ENCODE assay signal across 27 cellular contexts in the genomic region with DNA sequence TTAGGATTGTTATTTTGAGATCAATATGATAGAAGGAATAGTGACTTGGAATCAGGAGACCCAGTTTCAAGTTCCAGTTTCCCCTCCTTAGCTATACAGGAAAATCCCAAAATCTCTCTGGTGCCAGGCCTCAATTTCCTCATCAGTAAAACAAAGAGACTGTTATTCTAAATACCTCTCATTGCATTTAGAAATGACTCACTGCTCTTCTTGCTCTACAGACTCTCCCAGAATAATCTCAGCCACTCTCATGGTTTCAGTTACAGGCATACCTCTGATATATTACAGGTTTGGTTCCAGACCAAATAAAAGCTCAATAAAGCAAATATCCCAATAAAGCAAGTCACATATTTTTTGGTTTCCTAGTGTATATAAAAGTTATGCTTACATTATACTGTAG. TPM values are rescaled to one million over a fixed set of nuclear protein-coding genes. Genes with fewer than 3 reads are reported as not detected.
DNase-seq lines count a peak whose midpoint lies in the region; ATAC-seq and TF ChIP-seq lines count a peak whose summit lies in the region.
"Had no signal": no experiment of that assay in that cellular context is flagged by ENCODE, and none has a peak within 500 bp of the region (broad histone marks: within the 10 kb centered on the region; RNA-seq: fewer than 3 reads in every experiment).

No MANE protein-coding gene starts in this region.

- no peaks in the 10 kb centered on the region for H3F3A ChIP-seq in PC-3 (ENCODE audit: low read length, unreplicated experiment)

- no peak overlapping the region for H3K4me3 Mint-ChIP-seq in osteocyte (ENCODE audit: unreplicated experiment)
- H3K4me3 Mint-ChIP-seq: activated naive CD8-positive, alpha-beta T cell treated with anti-CD3 and anti-CD28 coated beads, Interleukin-2, amount 10 ng/mL, durations not matched to agents 7 days and 5 days; CD8-positive, alpha-beta T cell; immature natural killer cell; neural progenitor cell; stimulated activated memory B cell treated with anti-CD40 and anti-IgM and Interleukin-4, amounts not matched to agents 10 μg/mL and 1 μg/mL and 100 μg/mL, for 72 hours had no signal

- ATAC-seq in GM18519 (IDR thresholded peaks at IDR 0.05; ENCODE audit: low FRiP score, unreplicated experiment) (peak; percentile 69), PC-3 (peak; percentile 99), HG02840 (IDR thresholded peaks at IDR 0.05; ENCODE audit: low FRiP score, unreplicated experiment) (no peak), HG02763 (IDR thresholded peaks at IDR 0.05; ENCODE audit: unreplicated experiment) (no peak)
- ATAC-seq: CD8-positive, alpha-beta T cell; lower lobe of right lung; stimulated activated memory B cell treated with anti-CD40 and anti-IgM and Interleukin-4, amounts not matched to agents 10 μg/mL and 1 μg/mL and 100 μg/mL, for 72 hours had no signal

- H3K4me2 ChIP-seq in PC-3 (ENCODE audit: low read length) = peak overlapping the region; percentile 13; the same call in 1 of the 2 replicates
- H3K4me2 ChIP-seq: hepatocyte, neural progenitor cell, SK-N-SH, smooth muscle cell had no signal

- intact Hi-C loops in PC-3 (cut with micrococcal nuclease) = loop anchor here (5.0 kb wide), 1 partner anchor 220 kb away; a partner anchor contains a TSS

- H3K27me3 Mint-ChIP-seq in osteocyte (ENCODE audit: unreplicated experiment) = no peaks in the 10 kb centered on the region
- H3K27me3 Mint-ChIP-seq: activated naive CD8-positive, alpha-beta T cell treated with anti-CD3 and anti-CD28 coated beads, Interleukin-2, amount 10 ng/mL, durations not matched to agents 7 days and 5 days; stimulated activated memory B cell treated with anti-CD40 and anti-IgM and Interleukin-4, amounts not matched to agents 10 μg/mL and 1 μg/mL and 100 μg/mL, for 72 hours had no signal

- H3K27ac ChIP-seq in PC-3 (ENCODE audit: low read length) (peak overlapping the region; percentile 70), epithelial cell of prostate (no peak overlapping the region)
- H3K27ac ChIP-seq: hepatocyte, lower lobe of right lung, neural progenitor cell, prostate gland had no signal

- H3K9me2 ChIP-seq in PC-3 (replicated peaks; ENCODE audit: low read length) = no peaks in the 10 kb centered on the region
- H3K9me2 ChIP-seq: SK-N-SH had no signal

- no peaks in the 10 kb centered on the region for H3K36me3 ChIP-seq in PC-3 (ENCODE audit: low read depth, low read length)
- H3K36me3 ChIP-seq: lower lobe of right lung, neural progenitor cell, prostate gland had no signal

- CTCF ChIA-PET in PC-3 (lab: Charles Lee) = interaction anchor here (1.0 kb wide), 1 partner anchor 96 kb away, joined by 3 read pairs; no protein-coding TSS in a partner anchor

- H3K9me3 ChIP-seq in PC-3 (ENCODE audit: low read length) = no peaks in the 10 kb centered on the region
- H3K9me3 ChIP-seq: lower lobe of right lung, prostate gland, SK-N-SH had no signal

- H3K4me1 ChIP-seq in PC-3 (ENCODE audit: insufficient read depth, low read length) = peaks cover 25% of the 10 kb centered on the region
- H3K4me1 ChIP-seq: lower lobe of right lung, neural progenitor cell, prostate gland had no signal

- H3K79me2 ChIP-seq in PC-3 (ENCODE audit: low read length) = no peaks in the 10 kb centered on the region
- H3K79me2 ChIP-seq: hepatocyte had no signal

- no peak overlapping the region for H3K4me3 ChIP-seq in PC-3 (ENCODE audit: low read length)
- H3K4me3 ChIP-seq: hepatocyte, lower lobe of right lung, neural progenitor cell, prostate gland, smooth muscle cell had no signal

- no peak overlapping the region for H2AFZ ChIP-seq in PC-3 (ENCODE audit: low read length)
- H2AFZ ChIP-seq: hepatocyte, neural progenitor cell had no signal

- H3K9ac ChIP-seq in PC-3 (ENCODE audit: low read length) = no peak overlapping the region
- H3K9ac ChIP-seq: neural progenitor cell, SK-N-SH had no signal

- H3K4me1 Mint-ChIP-seq in osteocyte (ENCODE audit: unreplicated experiment) = peaks cover 10% of the 10 kb centered on the region
- H3K4me1 Mint-ChIP-seq: activated naive CD8-positive, alpha-beta T cell treated with anti-CD3 and anti-CD28 coated beads, Interleukin-2, amount 10 ng/mL, durations not matched to agents 7 days and 5 days; immature natural killer cell; neural progenitor cell; stimulated activated memory B cell treated with anti-CD40 and anti-IgM and Interleukin-4, amounts not matched to agents 10 μg/mL and 1 μg/mL and 100 μg/mL, for 72 hours had no signal

- peak overlapping the region; percentile 29 for H3K27ac Mint-ChIP-seq in osteocyte (ENCODE audit: unreplicated experiment)
- H3K27ac Mint-ChIP-seq: activated naive CD8-positive, alpha-beta T cell treated with anti-CD3 and anti-CD28 coated beads, Interleukin-2, amount 10 ng/mL, durations not matched to agents 7 days and 5 days; CD8-positive, alpha-beta T cell; immature natural killer cell; neural progenitor cell; stimulated activated memory B cell treated with anti-CD40 and anti-IgM and Interleukin-4, amounts not matched to agents 10 μg/mL and 1 μg/mL and 100 μg/mL, for 72 hours had no signal

- H4K20me1 ChIP-seq in PC-3 (ENCODE audit: low read length) = no peaks in the 10 kb centered on the region

- DNase-seq in PC-3 = peak; percentile 71
- peak; percentile 29 for DNase-seq in epithelial cell of prostate (ENCODE audit: low read depth, low spot score)
- DNase-seq in osteocyte (ENCODE audit: extremely low spot score, unreplicated experiment) = no peak
- no peak for DNase-seq in superior temporal gyrus (ENCODE audit: extremely low spot score)
- DNase-seq in foreskin melanocyte = no peak
- DNase-seq: activated CD4-positive, alpha-beta T cell treated with anti-CD3 and anti-CD28 coated beads, Interleukin-2, amount 50 U/mL, for 1 hour; activated CD8-positive, alpha-beta memory T cell treated with anti-CD3 and anti-CD28 coated beads, Interleukin-2, amount 50 U/mL, for 4 hours; activated naive CD8-positive, alpha-beta T cell treated with anti-CD3 and anti-CD28 coated beads, Interleukin-2, amount 10 ng/mL, durations not matched to agents 7 days and 5 days; AML-193; CD8-positive, alpha-beta T cell; DMS53; GDM1; immature natural killer cell; KBM-7; lower lobe of right lung; NCI-H146; NCI-H524; SK-N-SH had no signal

- BruUV-seq in PC-3 (replicated peaks; lab: Mats Ljungman, UMichigan) = no TSS peak

- POLR2A ChIA-PET in PC-3 (lab: Charles Lee; ENCODE audit: unreplicated experiment) = no interaction called here

- no peaks in the 10 kb centered on the region for H3K27me3 ChIP-seq in PC-3 (ENCODE audit: low read length)
- H3K27me3 ChIP-seq: hepatocyte, neural progenitor cell had no signal

- peaks cover 26% of the 10 kb centered on the region for H3K9me3 Mint-ChIP-seq in osteocyte (ENCODE audit: unreplicated experiment)

- no peak for TF ChIP-seq CTCF in PC-3 (conservative IDR thresholded peaks at IDR 0.05; ENCODE audit: low read depth, low read length)
- no peak for TF ChIP-seq CTCF in osteocyte (IDR thresholded peaks at IDR 0.05)

- peaks cover 5% of the 10 kb centered on the region for H3K36me3 Mint-ChIP-seq in osteocyte (ENCODE audit: unreplicated experiment)
- H3K36me3 Mint-ChIP-seq: neural progenitor cell had no signal

RNA-seq across cellular contexts. Expression of a gene that starts 28.3 kb away (rescaled TPM):
- total RNA-seq in PC-3 (2014; rRNA removed) (0.17 and 0.18 TPM in 2 replicates), osteocyte (0.60 and 0.73 TPM in 2 replicates)
- total RNA-seq: HT-29 had no signal

Comparison
In these comparisons a context has a peak if more than half of its experiments do, and no peak if none do; other contexts are left out.
1. ATAC-seq: peak in GM18519 (single experiment) and PC-3 (single experiment); none in HG02840 (single experiment) and HG02763 (single experiment).
2. DNase-seq: peak in PC-3 (single experiment) and epithelial cell of prostate (single experiment); none in osteocyte (single experiment), superior temporal gyrus (single experiment) and foreskin melanocyte (single experiment).